Comparison of ENCODE assay signal across 21 cellular contexts in the genomic region with DNA sequence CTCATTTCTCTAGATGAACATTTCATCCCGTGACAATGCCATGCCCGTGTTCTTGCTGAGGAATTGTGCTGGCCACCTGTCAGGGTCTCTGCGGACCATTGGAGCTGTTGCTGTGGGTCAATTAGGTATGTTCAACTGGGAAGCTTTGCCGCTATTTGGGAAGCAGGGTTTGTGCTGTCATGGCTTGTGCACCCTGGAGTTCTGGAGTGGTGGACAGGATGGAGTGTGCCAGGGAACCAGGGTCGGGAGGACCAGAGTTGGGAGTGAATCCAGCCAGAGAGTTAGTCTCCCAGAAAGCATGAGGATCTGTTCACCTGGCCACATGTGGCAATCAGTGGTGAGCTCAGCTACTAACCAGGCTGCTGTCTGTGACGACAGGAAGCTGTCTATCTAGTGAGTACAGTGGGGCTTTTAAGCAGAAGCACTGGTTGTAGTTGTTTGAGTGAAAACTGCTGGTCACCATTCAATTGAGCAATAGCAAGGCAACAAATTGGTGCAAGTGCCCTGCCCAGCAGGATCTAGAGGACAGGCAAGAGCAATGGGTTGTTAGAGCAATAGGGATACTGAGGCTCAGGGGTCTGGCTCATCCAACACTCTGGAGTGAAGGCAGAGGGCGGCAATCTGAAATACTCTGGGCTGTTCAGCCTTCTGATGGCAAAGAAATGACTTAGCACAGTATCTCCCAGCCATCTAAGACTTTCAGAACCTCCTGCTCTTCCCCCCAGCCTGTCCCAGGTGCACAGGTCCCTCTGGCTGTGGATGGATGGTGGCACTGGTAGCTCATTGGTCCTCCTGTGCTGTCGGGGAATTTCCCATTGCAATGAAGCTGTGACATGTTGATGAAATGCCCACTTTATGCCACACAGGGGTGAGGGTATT.
A peak's percentile ranks its signal among the peaks of the same experiment; 100 is the strongest.
DNase-seq lines count a peak whose midpoint lies in the region; ATAC-seq, FAIRE-seq and TF ChIP-seq lines count a peak whose summit lies in the region.
"Had no signal": no experiment of that assay in that cellular context is flagged by ENCODE, and none has a peak within 500 bp of the region (broad histone marks: within the 10 kb centered on the region; RNA-seq: fewer than 3 reads in every experiment).

No MANE protein-coding gene starts in this region.

- FAIRE-seq in bronchial epithelial cell (lab: Jason Lieb, UNC) = peak; percentile 28
- FAIRE-seq: G401.6, GM12892, H1, HepG2 had no signal

- peak overlapping the region; percentile 73 for H3K27ac Mint-ChIP-seq in memory B cell
- H3K27ac Mint-ChIP-seq in stimulated activated naive B cell treated with anti-CD40 and anti-IgM and Interleukin-4, amounts not matched to agents 10 μg/mL and 1 μg/mL and 100 μg/mL, for 72 hours = peak overlapping the region; percentile 88
- H3K27ac Mint-ChIP-seq: CD8-positive, alpha-beta T cell had no signal

- TF ChIP-seq CTCF in bronchial epithelial cell (IDR thresholded peaks at IDR 0.05; ENCODE audit: insufficient read depth, low read length, severe bottlenecking) = no peak

- DNase-seq in DMS53 treated with DMSO at 0.1 percent for 48 hours (lab: John Stamatoyannopoulos, UW; ENCODE audit: unreplicated experiment) = peak; percentile 52
- no peak for DNase-seq in bronchial epithelial cell (ENCODE audit: low read depth)
- DNase-seq in memory B cell (ENCODE audit: low spot score in 2 of 2) = no peak
- DNase-seq in stimulated activated naive B cell treated with anti-CD40 and anti-IgM and Interleukin-4, amounts not matched to agents 10 μg/mL and 1 μg/mL and 100 μg/mL, for 72 hours = no peak
- no peak for DNase-seq in stimulated activated CD4-positive, alpha-beta T cell treated with anti-CD3 and anti-CD28 coated beads, Interleukin-15, amount 100 ng/mL, for 24 hours
- DNase-seq: CD8-positive, alpha-beta T cell; KBM-7; NCI-H1092; NCI-H2081; NCI-H2171; NCI-H345; NCI-H524; NCI-H82; Peyer's patch had no signal

- H3K9me3 Mint-ChIP-seq in memory B cell = no peaks in the 10 kb centered on the region
- H3K9me3 Mint-ChIP-seq in stimulated activated naive B cell treated with anti-CD40 and anti-IgM and Interleukin-4, amounts not matched to agents 10 μg/mL and 1 μg/mL and 100 μg/mL, for 72 hours = no peaks in the 10 kb centered on the region
- H3K9me3 Mint-ChIP-seq: CD8-positive, alpha-beta T cell had no signal

- H3K4me1 Mint-ChIP-seq in memory B cell = peaks cover 3% of the 10 kb centered on the region
- peaks cover 2 to 15% of the 10 kb centered on the region in 2 donors for H3K4me1 Mint-ChIP-seq in stimulated activated naive B cell treated with anti-CD40 and anti-IgM and Interleukin-4, amounts not matched to agents 10 μg/mL and 1 μg/mL and 100 μg/mL, for 72 hours

- H3K27me3 ChIP-seq in bronchial epithelial cell (ENCODE audit: control insufficient read depth, insufficient read depth, low read length) = no peaks in the 10 kb centered on the region
- H3K27me3 ChIP-seq: BLaER1, Peyer's patch had no signal

- H3K36me3 ChIP-seq in bronchial epithelial cell (ENCODE audit: control insufficient read depth, insufficient read depth, low read length) = no peaks in the 10 kb centered on the region
- H3K36me3 ChIP-seq: Peyer's patch had no signal

- peaks cover 40% of the 10 kb centered on the region for H3K36me3 Mint-ChIP-seq in memory B cell
- H3K36me3 Mint-ChIP-seq in stimulated activated naive B cell treated with anti-CD40 and anti-IgM and Interleukin-4, amounts not matched to agents 10 μg/mL and 1 μg/mL and 100 μg/mL, for 72 hours = peaks cover 44 to 50% of the 10 kb centered on the region in 2 donors
- H3K36me3 Mint-ChIP-seq: CD8-positive, alpha-beta T cell had no signal

- no peak overlapping the region for H3K4me3 ChIP-seq in bronchial epithelial cell (ENCODE audit: low read depth, low read length)
- H3K4me3 ChIP-seq: BLaER1, Peyer's patch had no signal

- ATAC-seq in memory B cell (ENCODE audit: low read depth) (no peak), GM19452 (IDR thresholded peaks at IDR 0.05; ENCODE audit: unreplicated experiment) (no peak), HG02678 (IDR thresholded peaks at IDR 0.05; ENCODE audit: unreplicated experiment) (no peak)
- ATAC-seq in stimulated activated naive B cell treated with anti-CD40 and anti-IgM and Interleukin-4, amounts not matched to agents 10 μg/mL and 1 μg/mL and 100 μg/mL, for 72 hours (replicated peaks) = no peak
- ATAC-seq: CD8-positive, alpha-beta T cell; HepG2 had no signal

- H3K4me3 Mint-ChIP-seq in memory B cell = no peak overlapping the region
- H3K4me3 Mint-ChIP-seq in stimulated activated naive B cell treated with anti-CD40 and anti-IgM and Interleukin-4, amounts not matched to agents 10 μg/mL and 1 μg/mL and 100 μg/mL, for 72 hours = no peak overlapping the region
- H3K4me3 Mint-ChIP-seq: CD8-positive, alpha-beta T cell had no signal

- no peaks in the 10 kb centered on the region for H3K27me3 Mint-ChIP-seq in memory B cell
- H3K27me3 Mint-ChIP-seq in stimulated activated naive B cell treated with anti-CD40 and anti-IgM and Interleukin-4, amounts not matched to agents 10 μg/mL and 1 μg/mL and 100 μg/mL, for 72 hours = no peaks in the 10 kb centered on the region
